In the genomic region with DNA sequence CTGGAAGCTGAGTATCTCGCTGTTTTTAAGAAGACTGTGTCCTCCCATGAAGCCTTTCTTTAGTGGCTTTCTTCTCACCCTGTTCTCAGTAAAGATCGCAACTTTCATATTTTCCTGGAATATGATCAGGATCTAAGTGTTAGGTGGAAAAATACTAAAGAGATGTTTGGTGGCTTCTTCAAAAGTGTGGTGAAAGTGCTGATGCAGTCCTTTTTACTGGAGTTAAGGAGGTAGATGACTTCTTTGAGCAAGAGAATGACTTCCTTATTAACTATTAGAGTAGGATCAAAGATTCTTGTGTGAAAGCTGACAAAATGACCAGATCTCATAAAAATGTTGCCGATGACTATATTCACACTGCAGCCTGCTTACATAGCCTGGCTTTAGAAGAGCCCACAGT, we compare ENCODE assay signal across 34 cellular contexts.
"Had no signal": no experiment of that assay in that cellular context is flagged by ENCODE, and none has a peak within 500 bp of the region (broad histone marks: within the 10 kb centered on the region; RNA-seq: fewer than 3 reads in every experiment).

No MANE protein-coding gene starts in this region.

- DNase-seq: Kasumi-1, MG63, MM.1S, MV-4-11, NCI-H1048, NCI-H1092, NCI-H1092 treated with DMSO at 0.1 percent for 48 hours, NCI-H1105, NCI-H1105 treated with DMSO at 0.1 percent for 48 hours, NCI-H1417, NCI-H1417 treated with DMSO at 0.1 percent for 48 hours, NCI-H1436, NCI-H1436 treated with DMSO at 0.1 percent for 48 hours, NCI-H146, NCI-H1694, NCI-H1694 treated with DMSO at 0.1 percent for 48 hours, NCI-H187, NCI-H187 treated with DMSO at 0.1 percent for 48 hours, NCI-H1930, NCI-H2029, NCI-H2029 treated with DMSO at 0.1 percent for 48 hours, NCI-H2081, NCI-H2081 treated with DMSO at 0.1 percent for 48 hours, NCI-H2107, NCI-H2171, NCI-H2171 treated with DMSO at 0.1 percent for 48 hours, NCI-H2227 treated with DMSO at 0.1 percent for 48 hours, NCI-H226, NCI-H345, NCI-H446 treated with DMSO at 0.1 percent for 48 hours, NCI-H510A, NCI-H510A treated with DMSO at 0.1 percent for 48 hours, NCI-H524, NCI-H524 treated with DMSO at 0.1 percent for 48 hours had no signal

- H3K4me3 ChIP-seq: MG63 had no signal

- H3K36me3 ChIP-seq: MG63 had no signal

- H3K27me3 ChIP-seq: MG63 had no signal

- H3K9me3 ChIP-seq: MG63 had no signal
